3 cellular contexts compared by ENCODE assay signal in the genomic region with DNA sequence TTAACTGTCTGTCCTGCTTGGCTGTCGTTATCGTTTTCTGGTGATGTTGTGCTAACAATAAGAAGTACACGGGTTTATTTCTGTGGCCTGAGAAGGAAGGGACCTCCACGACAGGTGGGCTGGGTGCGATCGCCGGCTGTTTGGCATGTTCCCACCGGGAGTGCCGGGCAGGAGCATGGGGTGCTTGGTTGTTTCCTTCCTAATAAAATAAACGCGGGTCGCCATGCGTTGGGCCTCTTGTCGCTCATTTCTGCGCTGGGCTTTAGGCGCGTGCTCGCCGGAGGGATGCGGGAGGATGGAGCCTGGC.
TF ChIP-seq lines count a peak whose summit lies in the region.

No MANE protein-coding gene starts in this region.

TF ChIP-seq in A549, 52 proteins besides CTCF, POLR2A, EP300 and RAD21:
- TF ChIP-seq TFCP2L1 (CRISPR knock-in tag; IDR thresholded peaks at IDR 0.05) (no peak), EHF (CRISPR knock-in tag; IDR thresholded peaks at IDR 0.05) (no peak), RARB (CRISPR knock-in tag; IDR thresholded peaks at IDR 0.05) (no peak), CHD4 (IDR thresholded peaks at IDR 0.05; ENCODE audit: borderline replicate concordance) (no peak), NPAS2 (CRISPR knock-in tag; IDR thresholded peaks at IDR 0.05; ENCODE audit: borderline replicate concordance) (no peak), NR3C1 (IDR thresholded peaks at IDR 0.05) (no peak), RCOR1 (IDR thresholded peaks at IDR 0.05; ENCODE audit: low read depth, low read length) (no peak), ZSCAN20 (CRISPR knock-in tag; IDR thresholded peaks at IDR 0.05) (no peak), PHF8 (IDR thresholded peaks at IDR 0.05; ENCODE audit: borderline replicate concordance, low read depth) (no peak), KDM1A (IDR thresholded peaks at IDR 0.05; ENCODE audit: low read depth) (no peak), FOSB (CRISPR knock-in tag; IDR thresholded peaks at IDR 0.05) (no peak)
TF ChIP-seq in A549: peak in this region for 0.

TF ChIP-seq in HCT116, 20 proteins besides CTCF, POLR2A, EP300 and RAD21:
- no peak for TF ChIP-seq ZNF274 (IDR thresholded peaks at IDR 0.05; ENCODE audit: low read depth, low read length)
- TF ChIP-seq FOSL1 (IDR thresholded peaks at IDR 0.05; ENCODE audit: low read depth), result no peak
- no peak for TF ChIP-seq CBX3 (IDR thresholded peaks at IDR 0.05; ENCODE audit: low read depth)
- no peak for TF ChIP-seq YY1 (IDR thresholded peaks at IDR 0.05; ENCODE audit: extremely low read depth, insufficient replicate concordance, low read depth, low read length)
- TF ChIP-seq SP1 (IDR thresholded peaks at IDR 0.05; ENCODE audit: low read depth), result no peak
- TF ChIP-seq, protein P1, sequence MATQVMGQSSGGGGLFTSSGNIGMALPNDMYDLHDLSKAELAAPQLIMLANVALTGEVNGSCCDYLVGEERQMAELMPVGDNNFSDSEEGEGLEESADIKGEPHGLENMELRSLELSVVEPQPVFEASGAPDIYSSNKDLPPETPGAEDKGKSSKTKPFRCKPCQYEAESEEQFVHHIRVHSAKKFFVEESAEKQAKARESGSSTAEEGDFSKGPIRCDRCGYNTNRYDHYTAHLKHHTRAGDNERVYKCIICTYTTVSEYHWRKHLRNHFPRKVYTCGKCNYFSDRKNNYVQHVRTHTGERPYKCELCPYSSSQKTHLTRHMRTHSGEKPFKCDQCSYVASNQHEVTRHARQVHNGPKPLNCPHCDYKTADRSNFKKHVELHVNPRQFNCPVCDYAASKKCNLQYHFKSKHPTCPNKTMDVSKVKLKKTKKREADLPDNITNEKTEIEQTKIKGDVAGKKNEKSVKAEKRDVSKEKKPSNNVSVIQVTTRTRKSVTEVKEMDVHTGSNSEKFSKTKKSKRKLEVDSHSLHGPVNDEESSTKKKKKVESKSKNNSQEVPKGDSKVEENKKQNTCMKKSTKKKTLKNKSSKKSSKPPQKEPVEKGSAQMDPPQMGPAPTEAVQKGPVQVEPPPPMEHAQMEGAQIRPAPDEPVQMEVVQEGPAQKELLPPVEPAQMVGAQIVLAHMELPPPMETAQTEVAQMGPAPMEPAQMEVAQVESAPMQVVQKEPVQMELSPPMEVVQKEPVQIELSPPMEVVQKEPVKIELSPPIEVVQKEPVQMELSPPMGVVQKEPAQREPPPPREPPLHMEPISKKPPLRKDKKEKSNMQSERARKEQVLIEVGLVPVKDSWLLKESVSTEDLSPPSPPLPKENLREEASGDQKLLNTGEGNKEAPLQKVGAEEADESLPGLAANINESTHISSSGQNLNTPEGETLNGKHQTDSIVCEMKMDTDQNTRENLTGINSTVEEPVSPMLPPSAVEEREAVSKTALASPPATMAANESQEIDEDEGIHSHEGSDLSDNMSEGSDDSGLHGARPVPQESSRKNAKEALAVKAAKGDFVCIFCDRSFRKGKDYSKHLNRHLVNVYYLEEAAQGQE (IDR thresholded peaks at IDR 0.05; ENCODE audit: low read depth), result no peak
- TF ChIP-seq ELF1 (IDR thresholded peaks at IDR 0.05; ENCODE audit: borderline replicate concordance, low read depth), result no peak
- TF ChIP-seq JUND (IDR thresholded peaks at IDR 0.05), result no peak
- TF ChIP-seq TCF7L2 (IDR thresholded peaks at IDR 0.05; ENCODE audit: borderline replicate concordance, extremely low read depth, insufficient read depth, insufficient read length), result no peak
- no peak for TF ChIP-seq SRF (IDR thresholded peaks at IDR 0.05; ENCODE audit: low read depth)
- TF ChIP-seq CEBPB (IDR thresholded peaks at IDR 0.05; ENCODE audit: low read depth), result no peak
- no peak for TF ChIP-seq SIN3A (IDR thresholded peaks at IDR 0.05; ENCODE audit: low read depth)
- no peak for TF ChIP-seq POLR2AphosphoS5 (IDR thresholded peaks at IDR 0.05; ENCODE audit: low read depth, low read length)
- no peak for TF ChIP-seq EGR1 (IDR thresholded peaks at IDR 0.05; ENCODE audit: low read depth)
- TF ChIP-seq ZFX (IDR thresholded peaks at IDR 0.05), result no peak
- TF ChIP-seq EZH2 (IDR thresholded peaks at IDR 0.05), result no peak
- TF ChIP-seq, protein P2, sequence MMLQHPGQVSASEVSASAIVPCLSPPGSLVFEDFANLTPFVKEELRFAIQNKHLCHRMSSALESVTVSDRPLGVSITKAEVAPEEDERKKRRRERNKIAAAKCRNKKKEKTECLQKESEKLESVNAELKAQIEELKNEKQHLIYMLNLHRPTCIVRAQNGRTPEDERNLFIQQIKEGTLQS (IDR thresholded peaks at IDR 0.05), result no peak
- TF ChIP-seq, protein P3, sequence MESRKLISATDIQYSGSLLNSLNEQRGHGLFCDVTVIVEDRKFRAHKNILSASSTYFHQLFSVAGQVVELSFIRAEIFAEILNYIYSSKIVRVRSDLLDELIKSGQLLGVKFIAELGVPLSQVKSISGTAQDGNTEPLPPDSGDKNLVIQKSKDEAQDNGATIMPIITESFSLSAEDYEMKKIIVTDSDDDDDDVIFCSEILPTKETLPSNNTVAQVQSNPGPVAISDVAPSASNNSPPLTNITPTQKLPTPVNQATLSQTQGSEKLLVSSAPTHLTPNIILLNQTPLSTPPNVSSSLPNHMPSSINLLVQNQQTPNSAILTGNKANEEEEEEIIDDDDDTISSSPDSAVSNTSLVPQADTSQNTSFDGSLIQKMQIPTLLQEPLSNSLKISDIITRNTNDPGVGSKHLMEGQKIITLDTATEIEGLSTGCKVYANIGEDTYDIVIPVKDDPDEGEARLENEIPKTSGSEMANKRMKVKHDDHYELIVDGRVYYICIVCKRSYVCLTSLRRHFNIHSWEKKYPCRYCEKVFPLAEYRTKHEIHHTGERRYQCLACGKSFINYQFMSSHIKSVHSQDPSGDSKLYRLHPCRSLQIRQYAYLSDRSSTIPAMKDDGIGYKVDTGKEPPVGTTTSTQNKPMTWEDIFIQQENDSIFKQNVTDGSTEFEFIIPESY (IDR thresholded peaks at IDR 0.05; ENCODE audit: extremely low read depth, insufficient replicate concordance, low read length), result no peak

TF ChIP-seq in K562, 482 proteins besides CTCF, POLR2A, EP300 and RAD21:
- peak; percentile 60; the same call in 1 of the 2 replicates for TF ChIP-seq L3MBTL2 (IDR thresholded peaks at IDR 0.05)
- 0 out of 4 replicates have a peak, but pooled peaks of 1 of the 2 experiments have one; percentile 11 for TF ChIP-seq RCOR1 (IDR thresholded peaks at IDR 0.05; ENCODE audit: borderline replicate concordance in 1 of 2, low read depth in 2 of 2, low read length in 2 of 2)
- TF ChIP-seq ERF (CRISPR knock-in tag; IDR thresholded peaks at IDR 0.05), result 0 out of 2 replicates have a peak, but pooled peaks have one; percentile 36
- no peak for TF ChIP-seq RBM34 (IDR thresholded peaks at IDR 0.05; ENCODE audit: borderline replicate concordance, insufficient read depth, low read length)
- no peak for TF ChIP-seq STAT5A (IDR thresholded peaks at IDR 0.05; ENCODE audit: borderline replicate concordance, low read length)
- no peak for TF ChIP-seq THRAP3 (IDR thresholded peaks at IDR 0.05; ENCODE audit: borderline replicate concordance)
- TF ChIP-seq, protein P4, sequence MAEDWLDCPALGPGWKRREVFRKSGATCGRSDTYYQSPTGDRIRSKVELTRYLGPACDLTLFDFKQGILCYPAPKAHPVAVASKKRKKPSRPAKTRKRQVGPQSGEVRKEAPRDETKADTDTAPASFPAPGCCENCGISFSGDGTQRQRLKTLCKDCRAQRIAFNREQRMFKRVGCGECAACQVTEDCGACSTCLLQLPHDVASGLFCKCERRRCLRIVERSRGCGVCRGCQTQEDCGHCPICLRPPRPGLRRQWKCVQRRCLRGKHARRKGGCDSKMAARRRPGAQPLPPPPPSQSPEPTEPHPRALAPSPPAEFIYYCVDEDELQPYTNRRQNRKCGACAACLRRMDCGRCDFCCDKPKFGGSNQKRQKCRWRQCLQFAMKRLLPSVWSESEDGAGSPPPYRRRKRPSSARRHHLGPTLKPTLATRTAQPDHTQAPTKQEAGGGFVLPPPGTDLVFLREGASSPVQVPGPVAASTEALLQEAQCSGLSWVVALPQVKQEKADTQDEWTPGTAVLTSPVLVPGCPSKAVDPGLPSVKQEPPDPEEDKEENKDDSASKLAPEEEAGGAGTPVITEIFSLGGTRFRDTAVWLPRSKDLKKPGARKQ (CRISPR knock-in tag; IDR thresholded peaks at IDR 0.05), result peak; percentile 88; the same call in 1 of the 2 replicates
- TF ChIP-seq SUPT5H (IDR thresholded peaks at IDR 0.05), result 0 out of 2 replicates have a peak, but pooled peaks have one; percentile 9
- TF ChIP-seq, protein P5, sequence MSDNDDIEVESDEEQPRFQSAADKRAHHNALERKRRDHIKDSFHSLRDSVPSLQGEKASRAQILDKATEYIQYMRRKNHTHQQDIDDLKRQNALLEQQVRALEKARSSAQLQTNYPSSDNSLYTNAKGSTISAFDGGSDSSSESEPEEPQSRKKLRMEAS (CRISPR knock-in tag; IDR thresholded peaks at IDR 0.05), result peak; percentile 36; the same call in 1 of the 2 replicates
